In the genomic region with DNA sequence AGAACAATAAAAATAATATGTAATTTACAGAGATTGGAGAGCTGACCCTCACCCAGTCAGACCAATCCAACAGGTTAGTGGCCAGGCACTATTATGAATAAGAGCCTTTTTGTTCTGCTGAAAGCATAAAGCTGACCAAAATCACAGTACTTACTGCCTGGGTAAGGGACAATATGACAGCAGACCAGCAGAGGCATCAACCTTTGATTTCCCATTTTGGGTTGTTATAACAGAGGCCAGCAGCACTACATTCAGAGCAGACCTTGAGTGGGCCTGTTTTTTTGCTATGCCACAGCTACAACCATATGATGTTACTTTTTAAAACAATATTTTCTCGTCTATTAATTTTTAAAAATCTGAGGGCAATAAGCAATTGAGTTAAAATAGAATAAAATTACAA, we compare ENCODE assay signal across 20 cellular contexts.
DNase-seq lines count a peak whose midpoint lies in the region; ATAC-seq, FAIRE-seq and TF ChIP-seq lines count a peak whose summit lies in the region.
"Had no signal": no experiment of that assay in that cellular context is flagged by ENCODE, and none has a peak within 500 bp of the region (broad histone marks: within the 10 kb centered on the region; RNA-seq: fewer than 3 reads in every experiment).

No MANE protein-coding gene starts in this region.

- no peak overlapping the region for H2BK5ac ChIP-seq in mesendoderm (ENCODE audit: low read length)

- no peak overlapping the region for H3K4me3 Mint-ChIP-seq in WTC11
- H3K4me3 Mint-ChIP-seq: CD4-positive, CD25-positive, alpha-beta regulatory T cell; HFFc6 had no signal

- H3K4ac ChIP-seq in mesendoderm (ENCODE audit: low read depth, low read length) = no peak overlapping the region

- H3K23ac ChIP-seq in mesendoderm (ENCODE audit: low read length) = no peak overlapping the region

- no peak for TF ChIP-seq EP300 in HepG2 (IDR thresholded peaks at IDR 0.05; ENCODE audit: low read depth in 2 of 2, low read length in 2 of 2)
- TF ChIP-seq EP300 in HepG2 (CRISPR knock-in tag; IDR thresholded peaks at IDR 0.05; ENCODE audit: borderline replicate concordance) = no peak

- no peak overlapping the region for H3K18ac ChIP-seq in mesendoderm (ENCODE audit: low read length)

- no peaks in the 10 kb centered on the region for H3K27me3 Mint-ChIP-seq in WTC11 (ENCODE audit: low read depth)
- H3K27me3 Mint-ChIP-seq: CD4-positive, CD25-positive, alpha-beta regulatory T cell had no signal

- no peak overlapping the region for H3K9ac ChIP-seq in mesendoderm (ENCODE audit: low read length)
- H3K9ac ChIP-seq in HepG2 (ENCODE audit: insufficient read depth, low read depth, low read length) = no peak overlapping the region
- H3K9ac ChIP-seq: SK-N-SH had no signal

- H3K9me3 Mint-ChIP-seq in WTC11 = peaks cover 4% of the 10 kb centered on the region; the same call in 1 of the 2 replicates

- FAIRE-seq in HepG2 (lab: Jason Lieb, UNC) = no peak
- FAIRE-seq: GM12892, H54 had no signal

- CTCF ChIA-PET in WTC11 (lab: Charles Lee) (no interaction called here), HepG2 (lab: Yijun Ruan, JAX; ENCODE audit: low intra/inter-chr PET ratio, low total read pairs) (no interaction called here)

- peaks cover 24% of the 10 kb centered on the region for H3K9me3 ChIP-seq in HepG2 (ENCODE audit: low read length)
- H3K9me3 ChIP-seq: SK-N-SH had no signal

- H3K27me3 ChIP-seq in mesendoderm (ENCODE audit: insufficient read depth, low read length, poor library complexity) (no peaks in the 10 kb centered on the region), HepG2 (ENCODE audit: control insufficient read depth in 1 of 2, insufficient read depth in 2 of 2, low read length in 2 of 2) (no peaks in the 10 kb centered on the region; a peak in 1 of 5 replicates)

- H2AFZ ChIP-seq in HepG2 (ENCODE audit: low read length) = no peak overlapping the region

- H2BK120ac ChIP-seq in mesendoderm (ENCODE audit: low read depth, low read length) = no peak overlapping the region

- H3K27ac Mint-ChIP-seq in WTC11 = no peak overlapping the region
- H3K27ac Mint-ChIP-seq: CD4-positive, CD25-positive, alpha-beta regulatory T cell; HFFc6 had no signal

- H3K79me2 ChIP-seq in mesendoderm (ENCODE audit: control insufficient read depth, insufficient read depth, low read length) (no peaks in the 10 kb centered on the region), HepG2 (ENCODE audit: insufficient read depth, low read length) (no peaks in the 10 kb centered on the region)

- in situ Hi-C loops in HepG2 (cut with HindIII; ENCODE audit: extremely low pct_ligation_motif_present, low pct_unique_long_range_greater_than_20kb) = no loop called here

- no peaks in the 10 kb centered on the region for H3K79me1 ChIP-seq in mesendoderm (ENCODE audit: low read length)

- H4K5ac ChIP-seq in mesendoderm (ENCODE audit: low read length) = no peak overlapping the region

- H3K27ac ChIP-seq in mesendoderm (ENCODE audit: low read depth, low read length) (no peak overlapping the region), HepG2 (ENCODE audit: extremely low read length, insufficient read depth, low read length) (no peak overlapping the region)
- H3K27ac ChIP-seq: HL-60 had no signal

- H3K56ac ChIP-seq in mesendoderm (ENCODE audit: low read length) = no peak overlapping the region

- no peaks in the 10 kb centered on the region for H4K20me1 ChIP-seq in HepG2 (ENCODE audit: insufficient read depth, low read length)

- no CpG with 5 or more reads among the region's 1 CpG for WGBS in mesendoderm (ENCODE audit: extremely low coverage, insufficient coverage, low lambda C conversion rate)
- WGBS in HepG2 (ENCODE audit: low lambda C conversion rate) = 0% methylated on average over 1 of the region's 1 CpG

- peaks cover 42% of the 10 kb centered on the region for H3K4me1 Mint-ChIP-seq in WTC11
- H3K4me1 Mint-ChIP-seq: CD4-positive, CD25-positive, alpha-beta regulatory T cell had no signal

- H2BK15ac ChIP-seq in mesendoderm (replicated peaks; ENCODE audit: low read depth) = no peak overlapping the region

- no peaks in the 10 kb centered on the region for H3K4me1 ChIP-seq in mesendoderm (ENCODE audit: control insufficient read depth, low read depth, low read length)
- H3K4me1 ChIP-seq in HepG2 (ENCODE audit: insufficient read depth, low read length) = no peaks in the 10 kb centered on the region

- no peak overlapping the region for H2AK5ac ChIP-seq in mesendoderm (ENCODE audit: low read length)

- no peak for TF ChIP-seq POLR2A in HepG2 (IDR thresholded peaks at IDR 0.05; ENCODE audit: insufficient read depth in 1 of 2, low read depth in 2 of 2, low read length in 2 of 2)

- TF ChIP-seq CTCF in WTC11 (IDR thresholded peaks at IDR 0.05) (no peak), HepG2 (CRISPR knock-in tag; IDR thresholded peaks at IDR 0.05) (no peak)

- H3K36me3 Mint-ChIP-seq in WTC11 = no peaks in the 10 kb centered on the region
- H3K36me3 Mint-ChIP-seq: CD4-positive, CD25-positive, alpha-beta regulatory T cell had no signal

- intact Hi-C loops in HepG2 (cut with micrococcal nuclease; ENCODE audit: unreplicated experiment) = no loop called here

- DNase-seq in SIG-M5 treated with dmso at 0.1 percent for 504 hours (lab: John Stamatoyannopoulos, UW; ENCODE audit: unreplicated experiment) = peak; percentile 0
- no peak for DNase-seq in SIG-M5 (lab: John Stamatoyannopoulos, UW)
- DNase-seq in WTC11 (ENCODE audit: low spot score) = no peak
- peak; percentile 43 for DNase-seq in mesendoderm
- no peak for DNase-seq in HepG2 (ENCODE audit: low spot score)
- DNase-seq in stimulated activated naive CD8-positive, alpha-beta T cell treated with anti-CD3 and anti-CD28 coated beads, Interleukin-15, Interleukin-2, amounts not matched to agents 100 U/mL and 50 U/mL, for 24 hours = no peak
- no peak for DNase-seq in KG1 (lab: John Stamatoyannopoulos, UW)
- DNase-seq: CD4-positive, CD25-positive, alpha-beta regulatory T cell; HFFc6; KBM-7; NCI-H1092 treated with DMSO at 0.1 percent for 48 hours; NCI-H1436 treated with DMSO at 0.1 percent for 48 hours; NCI-H1930; NCI-H2227 treated with DMSO at 0.1 percent for 48 hours; NCI-H510A treated with DMSO at 0.1 percent for 48 hours; SHP77; SK-N-SH had no signal

- no peaks in the 10 kb centered on the region for H3K36me3 ChIP-seq in mesendoderm (ENCODE audit: control insufficient read depth, insufficient read depth, low read length)
- no peaks in the 10 kb centered on the region for H3K36me3 ChIP-seq in HepG2 (replicated peaks in 1 of 2; ENCODE audit: control insufficient read depth in 1 of 2, insufficient read depth in 2 of 2, low read length in 2 of 2)

- POLR2A ChIA-PET in WTC11 (lab: Charles Lee) = no interaction called here
- POLR2A ChIA-PET in HepG2 (lab: Yijun Ruan, JAX) = no interaction called here

- H3K4me3 ChIP-seq in mesendoderm (ENCODE audit: low read length) = no peak overlapping the region
- no peak overlapping the region for H3K4me3 ChIP-seq in HepG2 (replicated peaks in 1 of 3; ENCODE audit: insufficient read depth in 1 of 3, low read depth in 2 of 3, low read length in 3 of 3)

- no peak overlapping the region for H3K4me2 ChIP-seq in mesendoderm (ENCODE audit: low read length)
- H3K4me2 ChIP-seq in HepG2 (ENCODE audit: low read depth, low read length) = no peak overlapping the region
- H3K4me2 ChIP-seq: SK-N-SH had no signal

- TF ChIP-seq RAD21 in HepG2 (CRISPR knock-in tag; IDR thresholded peaks at IDR 0.05) = no peak

- no peak overlapping the region for H4K8ac ChIP-seq in mesendoderm (ENCODE audit: low read depth, low read length)

- ATAC-seq in WTC11 (peak; percentile 89), HepG2 (no peak)
- no peak for ATAC-seq in stimulated activated naive CD8-positive, alpha-beta T cell treated with anti-CD3 and anti-CD28 coated beads, Interleukin-15, Interleukin-2, amounts not matched to agents 100 U/mL and 50 U/mL, for 24 hours

- BruUV-seq in HepG2 (replicated peaks; lab: Mats Ljungman, UMichigan) = no TSS peak

TF ChIP-seq in WTC11, 78 proteins besides CTCF, POLR2A, EP300 and RAD21 (continues in another document):
- TF ChIP-seq CREB1 (CRISPR knock-in tag; IDR thresholded peaks at IDR 0.05) = no peak
- no peak for TF ChIP-seq ATF3 (CRISPR knock-in tag; conservative IDR thresholded peaks at IDR 0.05)
- no peak for TF ChIP-seq ZNF416 (CRISPR knock-in tag; IDR thresholded peaks at IDR 0.05)
- TF ChIP-seq, protein P1, sequence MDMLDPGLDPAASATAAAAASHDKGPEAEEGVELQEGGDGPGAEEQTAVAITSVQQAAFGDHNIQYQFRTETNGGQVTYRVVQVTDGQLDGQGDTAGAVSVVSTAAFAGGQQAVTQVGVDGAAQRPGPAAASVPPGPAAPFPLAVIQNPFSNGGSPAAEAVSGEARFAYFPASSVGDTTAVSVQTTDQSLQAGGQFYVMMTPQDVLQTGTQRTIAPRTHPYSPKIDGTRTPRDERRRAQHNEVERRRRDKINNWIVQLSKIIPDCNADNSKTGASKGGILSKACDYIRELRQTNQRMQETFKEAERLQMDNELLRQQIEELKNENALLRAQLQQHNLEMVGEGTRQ (CRISPR knock-in tag; IDR thresholded peaks at IDR 0.05) = no peak

TF ChIP-seq in HepG2, 621 proteins besides CTCF, POLR2A, EP300 and RAD21 (continues in another document):
- TF ChIP-seq, protein P2, sequence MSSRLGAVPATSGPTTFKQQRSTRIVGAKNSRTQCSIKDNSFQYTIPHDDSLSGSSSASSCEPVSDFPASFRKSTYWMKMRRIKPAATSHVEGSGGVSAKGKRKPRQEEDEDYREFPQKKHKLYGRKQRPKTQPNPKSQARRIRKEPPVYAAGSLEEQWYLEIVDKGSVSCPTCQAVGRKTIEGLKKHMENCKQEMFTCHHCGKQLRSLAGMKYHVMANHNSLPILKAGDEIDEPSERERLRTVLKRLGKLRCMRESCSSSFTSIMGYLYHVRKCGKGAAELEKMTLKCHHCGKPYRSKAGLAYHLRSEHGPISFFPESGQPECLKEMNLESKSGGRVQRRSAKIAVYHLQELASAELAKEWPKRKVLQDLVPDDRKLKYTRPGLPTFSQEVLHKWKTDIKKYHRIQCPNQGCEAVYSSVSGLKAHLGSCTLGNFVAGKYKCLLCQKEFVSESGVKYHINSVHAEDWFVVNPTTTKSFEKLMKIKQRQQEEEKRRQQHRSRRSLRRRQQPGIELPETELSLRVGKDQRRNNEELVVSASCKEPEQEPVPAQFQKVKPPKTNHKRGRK (CRISPR knock-in tag; IDR thresholded peaks at IDR 0.05) = no peak
- no peak for TF ChIP-seq FOXO1 (CRISPR knock-in tag; IDR thresholded peaks at IDR 0.05)
- TF ChIP-seq, protein P3, sequence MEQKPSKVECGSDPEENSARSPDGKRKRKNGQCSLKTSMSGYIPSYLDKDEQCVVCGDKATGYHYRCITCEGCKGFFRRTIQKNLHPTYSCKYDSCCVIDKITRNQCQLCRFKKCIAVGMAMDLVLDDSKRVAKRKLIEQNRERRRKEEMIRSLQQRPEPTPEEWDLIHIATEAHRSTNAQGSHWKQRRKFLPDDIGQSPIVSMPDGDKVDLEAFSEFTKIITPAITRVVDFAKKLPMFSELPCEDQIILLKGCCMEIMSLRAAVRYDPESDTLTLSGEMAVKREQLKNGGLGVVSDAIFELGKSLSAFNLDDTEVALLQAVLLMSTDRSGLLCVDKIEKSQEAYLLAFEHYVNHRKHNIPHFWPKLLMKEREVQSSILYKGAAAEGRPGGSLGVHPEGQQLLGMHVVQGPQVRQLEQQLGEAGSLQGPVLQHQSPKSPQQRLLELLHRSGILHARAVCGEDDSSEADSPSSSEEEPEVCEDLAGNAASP (CRISPR knock-in tag; IDR thresholded peaks at IDR 0.05; ENCODE audit: borderline replicate concordance) = no peak
- TF ChIP-seq KMT2B (CRISPR knock-in tag; IDR thresholded peaks at IDR 0.05) = no peak
- TF ChIP-seq ZNF816 (CRISPR knock-in tag; IDR thresholded peaks at IDR 0.05; ENCODE audit: borderline replicate concordance) = no peak

Comparison
In these comparisons a context has a peak if more than half of its experiments do, and no peak if none do; other contexts are left out.
1. DNase-seq: peak in SIG-M5 treated with dmso at 0.1 percent for 504 hours (single experiment) and mesendoderm (single experiment); none in SIG-M5 (single experiment), WTC11 (single experiment), HepG2 (single experiment), stimulated activated naive CD8-positive, alpha-beta T cell treated with anti-CD3 and anti-CD28 coated beads, Interleukin-15, Interleukin-2, amounts not matched to agents 100 U/mL and 50 U/mL, for 24 hours (single experiment) and KG1 (single experiment).